In the genomic region with DNA sequence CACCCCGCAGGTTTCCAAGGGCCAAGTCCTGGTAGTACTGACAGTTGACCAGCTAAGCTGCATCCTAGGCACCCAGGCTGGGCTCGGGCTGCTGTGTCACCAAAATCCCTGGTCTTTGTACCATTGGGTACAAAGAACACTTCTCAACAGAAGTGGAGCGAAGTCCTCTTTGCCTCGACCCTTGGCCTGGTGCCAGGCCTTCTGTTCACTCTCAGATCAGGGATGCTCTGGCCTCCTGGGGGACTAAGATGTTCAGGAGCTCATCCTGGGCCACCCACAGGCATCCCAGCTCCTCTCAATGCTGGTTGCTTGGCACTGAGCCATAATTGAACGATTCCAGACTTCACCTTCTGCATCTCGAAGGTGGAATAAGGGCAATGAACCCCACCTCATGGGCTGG, we compare ENCODE assay signal across 2 cellular contexts.
TF ChIP-seq lines count a peak whose summit lies in the region.

No MANE protein-coding gene starts in this region.

TF ChIP-seq in K562, 482 proteins besides CTCF, POLR2A, EP300 and RAD21 (continued from another document):
- TF ChIP-seq, protein P1, sequence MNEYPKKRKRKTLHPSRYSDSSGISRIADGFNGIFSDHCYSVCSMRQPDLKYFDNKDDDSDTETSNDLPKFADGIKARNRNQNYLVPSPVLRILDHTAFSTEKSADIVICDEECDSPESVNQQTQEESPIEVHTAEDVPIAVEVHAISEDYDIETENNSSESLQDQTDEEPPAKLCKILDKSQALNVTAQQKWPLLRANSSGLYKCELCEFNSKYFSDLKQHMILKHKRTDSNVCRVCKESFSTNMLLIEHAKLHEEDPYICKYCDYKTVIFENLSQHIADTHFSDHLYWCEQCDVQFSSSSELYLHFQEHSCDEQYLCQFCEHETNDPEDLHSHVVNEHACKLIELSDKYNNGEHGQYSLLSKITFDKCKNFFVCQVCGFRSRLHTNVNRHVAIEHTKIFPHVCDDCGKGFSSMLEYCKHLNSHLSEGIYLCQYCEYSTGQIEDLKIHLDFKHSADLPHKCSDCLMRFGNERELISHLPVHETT (CRISPR knock-in tag; conservative IDR thresholded peaks at IDR 0.05 in 1 of 2, IDR thresholded peaks at IDR 0.05 in 1 of 2) = no peak
- TF ChIP-seq ZNF583 (CRISPR knock-in tag; IDR thresholded peaks at IDR 0.05) (no peak), FOSL1 (tag; conservative IDR thresholded peaks at IDR 0.05) (no peak)
TF ChIP-seq in K562: peak in this region for 2.

TF ChIP-seq in liver, 16 proteins besides CTCF, POLR2A, EP300 and RAD21 (continued from another document):
- TF ChIP-seq EGR1 (IDR thresholded peaks at IDR 0.05; ENCODE audit: low read depth in 2 of 2) (no peak), GABPA (IDR thresholded peaks at IDR 0.05 in 1 of 2, conservative IDR thresholded peaks at IDR 0.05 in 1 of 2) (no peak), JUND (IDR thresholded peaks at IDR 0.05) (no peak), YY1 (IDR thresholded peaks at IDR 0.05) (no peak)
- TF ChIP-seq, protein P2, sequence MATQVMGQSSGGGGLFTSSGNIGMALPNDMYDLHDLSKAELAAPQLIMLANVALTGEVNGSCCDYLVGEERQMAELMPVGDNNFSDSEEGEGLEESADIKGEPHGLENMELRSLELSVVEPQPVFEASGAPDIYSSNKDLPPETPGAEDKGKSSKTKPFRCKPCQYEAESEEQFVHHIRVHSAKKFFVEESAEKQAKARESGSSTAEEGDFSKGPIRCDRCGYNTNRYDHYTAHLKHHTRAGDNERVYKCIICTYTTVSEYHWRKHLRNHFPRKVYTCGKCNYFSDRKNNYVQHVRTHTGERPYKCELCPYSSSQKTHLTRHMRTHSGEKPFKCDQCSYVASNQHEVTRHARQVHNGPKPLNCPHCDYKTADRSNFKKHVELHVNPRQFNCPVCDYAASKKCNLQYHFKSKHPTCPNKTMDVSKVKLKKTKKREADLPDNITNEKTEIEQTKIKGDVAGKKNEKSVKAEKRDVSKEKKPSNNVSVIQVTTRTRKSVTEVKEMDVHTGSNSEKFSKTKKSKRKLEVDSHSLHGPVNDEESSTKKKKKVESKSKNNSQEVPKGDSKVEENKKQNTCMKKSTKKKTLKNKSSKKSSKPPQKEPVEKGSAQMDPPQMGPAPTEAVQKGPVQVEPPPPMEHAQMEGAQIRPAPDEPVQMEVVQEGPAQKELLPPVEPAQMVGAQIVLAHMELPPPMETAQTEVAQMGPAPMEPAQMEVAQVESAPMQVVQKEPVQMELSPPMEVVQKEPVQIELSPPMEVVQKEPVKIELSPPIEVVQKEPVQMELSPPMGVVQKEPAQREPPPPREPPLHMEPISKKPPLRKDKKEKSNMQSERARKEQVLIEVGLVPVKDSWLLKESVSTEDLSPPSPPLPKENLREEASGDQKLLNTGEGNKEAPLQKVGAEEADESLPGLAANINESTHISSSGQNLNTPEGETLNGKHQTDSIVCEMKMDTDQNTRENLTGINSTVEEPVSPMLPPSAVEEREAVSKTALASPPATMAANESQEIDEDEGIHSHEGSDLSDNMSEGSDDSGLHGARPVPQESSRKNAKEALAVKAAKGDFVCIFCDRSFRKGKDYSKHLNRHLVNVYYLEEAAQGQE (IDR thresholded peaks at IDR 0.05) = no peak
